In genomic region chr4:133320576-133321170, GRCh38 we compare ENCODE assay signal across 8 cellular contexts.
A peak's percentile ranks its signal among the peaks of the same experiment; 100 is the strongest.
DNase-seq lines count a peak whose midpoint lies in the region; ATAC-seq and TF ChIP-seq lines count a peak whose summit lies in the region.

No MANE protein-coding gene starts in this region.

- H3K36me3 ChIP-seq in IMR-90 (ENCODE audit: control insufficient read depth, insufficient read depth, low read length) (no peaks in the 10 kb centered on the region), MG63 (no peaks in the 10 kb centered on the region)

- no peak for TF ChIP-seq POLR2A in IMR-90 (IDR thresholded peaks at IDR 0.05; ENCODE audit: low read depth, low read length)

- H4K91ac ChIP-seq in IMR-90 (ENCODE audit: insufficient read depth, low read depth, low read length), result no peak overlapping the region

- H2AFZ ChIP-seq in IMR-90 (replicated peaks; ENCODE audit: low read length, poor library complexity), result no peak overlapping the region

- DNase-seq in EL (peak; percentile 28), IMR-90 (peak; percentile 3), SKM-1 treated with dmso at 0.1 percent for 144 hours (lab: John Stamatoyannopoulos, UW; ENCODE audit: unreplicated experiment) (peak; percentile 30), iPS DF 4.7 (ENCODE audit: extremely low read depth, low spot score) (peak; percentile 16), MG63 (no peak)
- DNase-seq in stimulated activated CD4-positive, alpha-beta T cell treated with anti-CD3 and anti-CD28 coated beads, Interleukin-15, amount 100 ng/mL, for 24 hours, result no peak
- DNase-seq in activated naive CD8-positive, alpha-beta T cell treated with anti-CD3 and anti-CD28 coated beads, Interleukin-2, amount 50 U/mL, for 24 hours, result no peak

- peak; percentile 79 for ATAC-seq in GM21423 (IDR thresholded peaks at IDR 0.05; ENCODE audit: unreplicated experiment)
- peak; percentile 44; the same call in 1 of the 2 replicates for ATAC-seq in IMR-90 (ENCODE audit: low read depth)
- no peak for ATAC-seq in activated naive CD8-positive, alpha-beta T cell treated with anti-CD3 and anti-CD28 coated beads, Interleukin-2, amount 50 U/mL, for 24 hours

- no peak overlapping the region for H2AK5ac ChIP-seq in IMR-90 (ENCODE audit: low read depth, low read length)

- CTCF ChIA-PET in IMR-90 (lab: Yijun Ruan, JAX), result interaction anchor here (1.1 kb wide), 2 partner anchors 13 to 71 kb away, joined by 3 to 4 read pairs; no protein-coding TSS in a partner anchor

- H3K4me1 Mint-ChIP-seq in activated naive CD8-positive, alpha-beta T cell treated with anti-CD3 and anti-CD28 coated beads, Interleukin-2, amount 50 U/mL, for 24 hours, result no peaks in the 10 kb centered on the region

- H3K9me3 Mint-ChIP-seq in activated naive CD8-positive, alpha-beta T cell treated with anti-CD3 and anti-CD28 coated beads, Interleukin-2, amount 50 U/mL, for 24 hours, result peaks cover 10% of the 10 kb centered on the region

- H3K27me3 ChIP-seq in IMR-90 (ENCODE audit: control insufficient read depth, insufficient read depth, low read length), result no peaks in the 10 kb centered on the region
- H3K27me3 ChIP-seq in MG63, result no peaks in the 10 kb centered on the region

- no peak overlapping the region for H2BK5ac ChIP-seq in IMR-90 (ENCODE audit: low read depth, low read length, poor library complexity, severe bottlenecking)

- H3K4me1 ChIP-seq in IMR-90 (ENCODE audit: control insufficient read depth, insufficient read depth, low read length), result no peaks in the 10 kb centered on the region

- no TSS peak for BruUV-seq in IMR-90 (replicated peaks; lab: Mats Ljungman, UMichigan)

- TF ChIP-seq CTCF in IMR-90 (conservative IDR thresholded peaks at IDR 0.05; ENCODE audit: low read depth, low read length), result peak; percentile 36; the same call in 1 of the 2 replicates

- intact Hi-C loops in IMR-90 (cut with micrococcal nuclease), result loop anchor here (1.0 kb wide), 1 partner anchor 601 kb away; no protein-coding TSS in a partner anchor

- H2BK120ac ChIP-seq in IMR-90 (ENCODE audit: low read depth, low read length), result no peak overlapping the region

- H3K79me1 ChIP-seq in IMR-90 (ENCODE audit: low read depth in 1 of 2, low read length in 2 of 2), result no peaks in the 10 kb centered on the region

- H4K20me1 ChIP-seq in IMR-90 (ENCODE audit: insufficient read depth, low read length), result no peaks in the 10 kb centered on the region

- no peak overlapping the region for H4K5ac ChIP-seq in IMR-90 (ENCODE audit: low read depth, low read length)

- H3K23ac ChIP-seq in IMR-90 (ENCODE audit: low read depth, low read length), result no peak overlapping the region

- no peak overlapping the region for H3K4me3 Mint-ChIP-seq in activated naive CD8-positive, alpha-beta T cell treated with anti-CD3 and anti-CD28 coated beads, Interleukin-2, amount 50 U/mL, for 24 hours

- no peaks in the 10 kb centered on the region for H3K36me3 Mint-ChIP-seq in activated naive CD8-positive, alpha-beta T cell treated with anti-CD3 and anti-CD28 coated beads, Interleukin-2, amount 50 U/mL, for 24 hours (ENCODE audit: low read depth)

- POLR2A ChIA-PET in IMR-90 (lab: Charles Lee; ENCODE audit: unreplicated experiment), result no interaction called here

- H3K4ac ChIP-seq in IMR-90 (ENCODE audit: low read depth, low read length), result no peak overlapping the region

- H2AK9ac ChIP-seq in IMR-90 (replicated peaks; ENCODE audit: low read depth, low read length, poor library complexity), result no peak overlapping the region

- no peak overlapping the region for H3K27ac ChIP-seq in IMR-90 (ENCODE audit: insufficient read depth, low read length)

- no peaks in the 10 kb centered on the region for H3K9me1 ChIP-seq in IMR-90 (ENCODE audit: insufficient read depth, low read length)

- in situ Hi-C loops in IMR-90 (cut with MboI; ENCODE audit: low sequenced_read_pairs), result no loop called here

- no CpG with 5 or more reads among the region's 2 CpGs for WGBS in IMR-90 (ENCODE audit: extremely low coverage in 2 of 2, insufficient read length in 1 of 2), 2 experiments

- H3K4me2 ChIP-seq in IMR-90 (ENCODE audit: low read depth, low read length), result no peak overlapping the region

- no peak overlapping the region for H3K18ac ChIP-seq in IMR-90 (ENCODE audit: low read depth, low read length)

- no peaks in the 10 kb centered on the region for H3K27me3 Mint-ChIP-seq in activated naive CD8-positive, alpha-beta T cell treated with anti-CD3 and anti-CD28 coated beads, Interleukin-2, amount 50 U/mL, for 24 hours

- dilution Hi-C loops in IMR-90 (cut with HindIII; ENCODE audit: low sequenced_read_pairs, unreplicated experiment), result no loop called here

- H3K9ac ChIP-seq in IMR-90 (ENCODE audit: low read depth, low read length), result no peak overlapping the region

- no peak overlapping the region for H3K4me3 ChIP-seq in IMR-90 (ENCODE audit: insufficient read depth, low read depth, low read length)
- no peak overlapping the region for H3K4me3 ChIP-seq in MG63

- no peak overlapping the region for H2BK20ac ChIP-seq in IMR-90 (ENCODE audit: low read depth, low read length)

- H2BK15ac ChIP-seq in IMR-90 (ENCODE audit: low read depth, low read length), result no peak overlapping the region

- no peak overlapping the region for H3K27ac Mint-ChIP-seq in activated naive CD8-positive, alpha-beta T cell treated with anti-CD3 and anti-CD28 coated beads, Interleukin-2, amount 50 U/mL, for 24 hours

- no peak overlapping the region for H4K8ac ChIP-seq in IMR-90 (ENCODE audit: low read depth in 2 of 2, low read length in 2 of 2)

- H3K14ac ChIP-seq in IMR-90 (replicated peaks; ENCODE audit: low read depth, low read length), result no peak overlapping the region

- H3K9me3 ChIP-seq in IMR-90 (ENCODE audit: control insufficient read depth, insufficient read depth, low read length) (no peaks in the 10 kb centered on the region), MG63 (no peaks in the 10 kb centered on the region)

- H3K56ac ChIP-seq in IMR-90 (ENCODE audit: extremely low read depth, insufficient read depth, low read length), result no peak overlapping the region

- TF ChIP-seq RAD21 in IMR-90 (IDR thresholded peaks at IDR 0.05; ENCODE audit: low read length), result peak; percentile 34; the same call in 1 of the 2 replicates

TF ChIP-seq in IMR-90, 13 proteins besides CTCF, POLR2A, EP300 and RAD21:
- TF ChIP-seq CEBPB (IDR thresholded peaks at IDR 0.05; ENCODE audit: low read depth, low read length), result no peak
- TF ChIP-seq MAFK (IDR thresholded peaks at IDR 0.05; ENCODE audit: low read depth, low read length), result no peak
- no peak for TF ChIP-seq RFX5 (IDR thresholded peaks at IDR 0.05; ENCODE audit: low read depth, low read length)
- no peak for TF ChIP-seq RCOR1 (IDR thresholded peaks at IDR 0.05; ENCODE audit: insufficient replicate concordance, low read length)
- no peak for TF ChIP-seq ELK1 (IDR thresholded peaks at IDR 0.05; ENCODE audit: borderline replicate concordance, low read depth, low read length)
- TF ChIP-seq BHLHE40 (IDR thresholded peaks at IDR 0.05; ENCODE audit: low read depth, low read length), result no peak
- no peak for TF ChIP-seq SMC3 (IDR thresholded peaks at IDR 0.05; ENCODE audit: low read depth, low read length)
- no peak for TF ChIP-seq CHD1 (IDR thresholded peaks at IDR 0.05; ENCODE audit: low read depth, low read length)
- no peak for TF ChIP-seq MAZ (IDR thresholded peaks at IDR 0.05; ENCODE audit: borderline replicate concordance, low read depth, low read length)
- no peak for TF ChIP-seq FOS (IDR thresholded peaks at IDR 0.05; ENCODE audit: low read depth, low read length)
- TF ChIP-seq MXI1 (IDR thresholded peaks at IDR 0.05; ENCODE audit: borderline replicate concordance, low read depth, low read length), result no peak
- no peak for TF ChIP-seq USF2 (IDR thresholded peaks at IDR 0.05; ENCODE audit: low read depth, low read length)
- no peak for TF ChIP-seq NFE2L2 (IDR thresholded peaks at IDR 0.05; ENCODE audit: low read depth, low read length)

Comparison
In these comparisons a context has a peak if more than half of its experiments do, and no peak if none do; other contexts are left out.
1. DNase-seq: peak in EL (single experiment), IMR-90 (single experiment), SKM-1 treated with dmso at 0.1 percent for 144 hours (single experiment) and iPS DF 4.7 (single experiment); none in MG63 (single experiment), stimulated activated CD4-positive, alpha-beta T cell treated with anti-CD3 and anti-CD28 coated beads, Interleukin-15, amount 100 ng/mL, for 24 hours (single experiment) and activated naive CD8-positive, alpha-beta T cell treated with anti-CD3 and anti-CD28 coated beads, Interleukin-2, amount 50 U/mL, for 24 hours (single experiment).